In the genomic region with DNA sequence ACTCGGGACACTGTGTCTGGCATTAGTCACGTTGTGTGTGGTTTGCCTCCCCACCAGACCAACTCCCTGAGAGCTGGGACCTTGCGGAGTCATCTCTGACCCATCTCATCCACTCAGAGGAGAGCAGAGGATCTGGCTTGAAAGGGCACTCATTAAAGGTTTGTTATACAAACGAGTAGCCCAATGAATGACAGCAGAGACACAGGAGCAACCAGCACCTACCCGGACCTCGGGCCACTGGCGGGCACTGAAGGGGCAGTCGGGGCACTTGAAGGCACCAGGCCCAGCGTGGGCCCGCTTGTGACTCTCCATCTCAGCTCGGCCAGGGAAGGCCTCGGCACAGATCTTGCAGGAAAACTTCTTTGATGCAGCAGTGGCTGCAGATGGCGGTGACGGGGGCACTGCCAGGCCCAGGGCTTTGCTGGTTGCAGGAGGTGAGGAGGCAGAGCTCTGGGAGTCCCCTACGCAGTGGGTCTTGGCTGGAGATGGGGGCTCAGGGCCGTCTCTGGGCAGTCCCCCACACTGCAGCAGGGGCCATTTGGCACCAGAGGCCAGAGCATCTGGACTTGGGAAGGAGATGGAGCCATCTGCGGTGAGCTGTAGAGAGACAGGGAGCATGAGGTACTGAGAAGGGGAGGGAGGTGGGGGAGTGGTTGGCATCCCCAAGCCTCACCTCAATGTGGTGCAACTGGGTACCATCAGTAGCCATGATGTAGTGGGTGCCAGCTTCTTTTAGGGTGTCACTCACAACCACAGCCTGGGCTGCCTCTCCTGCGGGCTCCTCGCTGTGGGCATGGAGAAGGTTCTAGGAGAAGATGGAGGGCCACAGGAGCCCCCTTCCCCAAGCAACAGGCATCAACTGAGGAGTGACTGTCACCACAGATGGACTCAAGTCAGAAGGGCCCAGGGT, we compare ENCODE assay signal across 1 cellular context.
TF ChIP-seq lines count a peak whose summit lies in the region.

No MANE protein-coding gene starts in this region.

TF ChIP-seq in GM12891, 5 proteins besides CTCF, POLR2A, EP300 and RAD21:
- TF ChIP-seq TAF1 (IDR thresholded peaks at IDR 0.05; ENCODE audit: low read depth, low read length) (no peak), POLR2AphosphoS5 (IDR thresholded peaks at IDR 0.05; ENCODE audit: low read depth, low read length) (no peak; the same call in 1 of the 2 replicates), POU2F2 (IDR thresholded peaks at IDR 0.05; ENCODE audit: low read depth, low read length) (0 out of 2 replicates have a peak, but pooled peaks have one; percentile 2), SPI1 (IDR thresholded peaks at IDR 0.05; ENCODE audit: low read depth, low read length) (no peak)
